Comparison of ENCODE assay signal across 20 cellular contexts in the genomic region with DNA sequence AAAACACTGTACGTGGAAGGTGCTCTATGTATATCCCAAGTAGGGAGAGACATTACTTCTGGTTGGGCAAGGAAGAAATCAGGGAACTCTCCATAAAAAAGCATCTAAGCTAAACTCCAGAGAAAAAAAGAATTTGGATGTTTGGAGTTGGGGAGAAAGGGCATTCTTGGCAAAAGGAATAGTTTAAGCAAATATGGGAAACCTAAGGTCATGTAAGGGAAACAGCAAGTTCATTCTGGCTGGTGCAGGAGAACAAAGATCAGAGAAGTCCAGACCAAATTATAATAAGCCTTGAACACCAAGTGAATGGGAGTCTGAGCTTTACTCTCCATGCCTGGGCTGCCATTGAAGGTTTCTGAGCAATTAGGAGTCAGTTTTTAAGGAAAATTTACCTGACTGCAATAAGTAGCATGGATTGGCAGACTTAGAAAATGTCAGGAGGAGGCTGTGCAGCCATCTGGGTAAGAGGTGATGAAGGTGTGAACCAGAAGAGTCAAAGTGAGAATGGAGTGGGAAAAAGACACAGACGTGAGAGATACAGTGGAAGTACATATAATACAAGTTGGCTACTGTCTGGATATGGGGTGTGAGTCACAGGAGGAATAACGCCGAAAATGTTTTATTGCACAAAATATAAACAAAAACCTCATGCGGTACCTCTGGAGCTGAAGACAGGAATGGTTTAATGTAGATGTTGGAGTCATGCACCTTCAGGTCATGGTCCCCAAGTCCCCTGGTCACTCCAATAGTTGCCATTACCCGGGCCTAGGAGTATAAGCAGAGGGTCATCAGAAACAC.
"Had no signal": no experiment of that assay in that cellular context is flagged by ENCODE, and none has a peak within 500 bp of the region (broad histone marks: within the 10 kb centered on the region; RNA-seq: fewer than 3 reads in every experiment).

No MANE protein-coding gene starts in this region.

- H2AFZ ChIP-seq: parathyroid adenoma had no signal

- H3K36me3 ChIP-seq: gastrocnemius medialis, thyroid gland had no signal

- H3K4me1 ChIP-seq: body of pancreas, gastrocnemius medialis, parathyroid adenoma had no signal

- H3K9me3 ChIP-seq: body of pancreas, esophagus muscularis mucosa, gastrocnemius medialis, heart left ventricle, mucosa of descending colon, thyroid gland had no signal

- H3K27ac ChIP-seq: body of pancreas, coronary artery, esophagus muscularis mucosa, gastrocnemius medialis, heart left ventricle, parathyroid adenoma, thyroid gland had no signal

- H3K27me3 ChIP-seq: body of pancreas, esophagus muscularis mucosa, gastrocnemius medialis, heart left ventricle, thyroid gland had no signal

- H3K4me3 ChIP-seq: body of pancreas, coronary artery, esophagus muscularis mucosa, gastrocnemius medialis, heart left ventricle, mucosa of descending colon, thyroid gland had no signal

- H3K9ac ChIP-seq: parathyroid adenoma had no signal

- DNase-seq: activated B cell treated with CpG ODN at 0.5 μM for 24 hours; activated CD4-positive, alpha-beta T cell treated with anti-CD3 and anti-CD28 coated beads for 48 hours; activated CD8-positive, alpha-beta memory T cell treated with anti-CD3 and anti-CD28 coated beads, Interleukin-2, amount 50 U/mL, for 4 hours; activated CD8-positive, alpha-beta T cell treated with anti-CD3 and anti-CD28 coated beads, Interleukin-2, amount 10 ng/mL, durations not matched to agents 7 days and 5 days; activated gamma-delta T cell; activated T-cell treated with anti-CD3 and anti-CD28 coated beads, Interleukin-2, amount 50 U/mL, for 72 hours; amniotic stem cell; body of pancreas; central memory CD4-positive, alpha-beta T cell; gastrocnemius medialis; heart left ventricle; left colon; mucosa of descending colon; naive thymus-derived CD4-positive, alpha-beta T cell; stimulated activated CD4-positive, alpha-beta T cell treated with anti-CD3 and anti-CD28 coated beads, Interleukin-1b, Interleukin-23, amount 100 ng/mL, for 48 hours; T-helper 2 cell; thyroid gland had no signal
